Comparison of ENCODE assay signal across 14 cellular contexts in genomic region chr9:124010303-124010664, GRCh38. TPM values are rescaled to one million over a fixed set of nuclear protein-coding genes. Genes with fewer than 3 reads are reported as not detected.
DNase-seq lines count a peak whose midpoint lies in the region; ATAC-seq and TF ChIP-seq lines count a peak whose summit lies in the region.
"Had no signal": no experiment of that assay in that cellular context is flagged by ENCODE, and none has a peak within 500 bp of the region (broad histone marks: within the 10 kb centered on the region; RNA-seq: fewer than 3 reads in every experiment).

No MANE protein-coding gene starts in this region.

- DNase-seq in CD4-positive, CD25-positive, alpha-beta regulatory T cell: no peak
- DNase-seq in D341Med (ENCODE audit: low spot score): peak; percentile 56
- DNase-seq in NT2/D1 (ENCODE audit: low read depth, low spot score): no peak
- no peak for DNase-seq in omental fat pad (ENCODE audit: low spot score)
- DNase-seq: brain microvascular endothelial cell had no signal

- H3K9me3 Mint-ChIP-seq in CD4-positive, CD25-positive, alpha-beta regulatory T cell: peaks cover 0 to 5% (median 0%) of the 10 kb centered on the region in 7 donors
- H3K9me3 Mint-ChIP-seq: activated T-cell treated with anti-CD3 and anti-CD28 coated beads, Interleukin-2, amount 50 U/mL, for 72 hours had no signal

- peaks cover 73% of the 10 kb centered on the region for H3K27me3 Mint-ChIP-seq in CD4-positive, CD25-positive, alpha-beta regulatory T cell

- H3K4me3 Mint-ChIP-seq in CD4-positive, CD25-positive, alpha-beta regulatory T cell: peak overlapping the region in 3 of 4 donors; percentile 3 to 50 (median 35)

- H3K9me3 ChIP-seq in CD4-positive, CD25-positive, alpha-beta regulatory T cell (ENCODE audit: control insufficient read depth in 2 of 2, low read length in 2 of 2): no peaks in the 10 kb centered on the region
- no peaks in the 10 kb centered on the region for H3K9me3 ChIP-seq in NT2/D1 (ENCODE audit: insufficient read depth, low read length)
- H3K9me3 ChIP-seq in iPS-18a (ENCODE audit: control insufficient read depth, low read depth, low read length): no peaks in the 10 kb centered on the region
- H3K9me3 ChIP-seq: right lobe of liver, tibial artery had no signal

- peaks cover 0 to 37% (median 16%) of the 10 kb centered on the region in 4 donors for H3K4me1 Mint-ChIP-seq in CD4-positive, CD25-positive, alpha-beta regulatory T cell

- H3K36me3 ChIP-seq in CD4-positive, CD25-positive, alpha-beta regulatory T cell (ENCODE audit: control insufficient read depth, insufficient read depth, low read length): no peaks in the 10 kb centered on the region
- H3K36me3 ChIP-seq in NT2/D1 (ENCODE audit: insufficient read depth, insufficient read length, low read length) (no peaks in the 10 kb centered on the region), iPS-18a (ENCODE audit: control insufficient read depth, low read depth, low read length) (no peaks in the 10 kb centered on the region)
- H3K36me3 ChIP-seq: brain microvascular endothelial cell, right lobe of liver, tibial artery had no signal

- no peak overlapping the region for H3K4me3 ChIP-seq in CD4-positive, CD25-positive, alpha-beta regulatory T cell (ENCODE audit: low read depth, low read length)
- peak overlapping the region; percentile 50 for H3K4me3 ChIP-seq in NT2/D1 (ENCODE audit: insufficient read length, low read depth)
- H3K4me3 ChIP-seq in iPS-18a (ENCODE audit: low read length): peak overlapping the region; percentile 22

- H3K36me3 Mint-ChIP-seq in CD4-positive, CD25-positive, alpha-beta regulatory T cell: no peaks in the 10 kb centered on the region

- TF ChIP-seq CTCF in omental fat pad (IDR thresholded peaks at IDR 0.05): no peak

- H3K27ac ChIP-seq in CD4-positive, CD25-positive, alpha-beta regulatory T cell (ENCODE audit: insufficient read depth, low read length, poor library complexity, severe bottlenecking): no peak overlapping the region
- no peak overlapping the region for H3K27ac ChIP-seq in iPS-18a (ENCODE audit: low read length)
- H3K27ac ChIP-seq: brain microvascular endothelial cell, right lobe of liver, tibial artery had no signal

- H3K9ac ChIP-seq in NT2/D1 (ENCODE audit: insufficient read length, low read depth): no peak overlapping the region
- H3K9ac ChIP-seq in iPS-18a (ENCODE audit: low read length): no peak overlapping the region

- no peak for ATAC-seq in CD4-positive, CD25-positive, alpha-beta regulatory T cell (ENCODE audit: low read depth in 2 of 2)
- no peak for ATAC-seq in HG02970 (IDR thresholded peaks at IDR 0.05; ENCODE audit: low FRiP score, unreplicated experiment)
- ATAC-seq in omental fat pad (ENCODE audit: low FRiP score): no peak
- ATAC-seq in HG03457 (IDR thresholded peaks at IDR 0.05; ENCODE audit: unreplicated experiment): no peak
- ATAC-seq: activated CD4-positive, CD25-positive, alpha-beta regulatory T cell treated with anti-CD3 and anti-CD28 coated beads, Interleukin-2, amount 50 U/mL, for 24 hours; activated T-cell treated with anti-CD3 and anti-CD28 coated beads, Interleukin-2, amount 50 U/mL, for 72 hours had no signal

- peaks cover 41% of the 10 kb centered on the region for H3K27me3 ChIP-seq in CD4-positive, CD25-positive, alpha-beta regulatory T cell (ENCODE audit: control insufficient read depth, insufficient read depth, low read length)
- peaks cover 97% of the 10 kb centered on the region for H3K27me3 ChIP-seq in NT2/D1 (ENCODE audit: insufficient read depth, insufficient read length)
- peaks cover 98% of the 10 kb centered on the region for H3K27me3 ChIP-seq in iPS-18a (ENCODE audit: control insufficient read depth, insufficient read depth, low read length)

- H3K4me1 ChIP-seq in CD4-positive, CD25-positive, alpha-beta regulatory T cell (ENCODE audit: control insufficient read depth, insufficient read depth, low read length, poor library complexity, severe bottlenecking): peaks cover 31% of the 10 kb centered on the region
- peaks cover 13% of the 10 kb centered on the region for H3K4me1 ChIP-seq in NT2/D1 (ENCODE audit: insufficient read depth, insufficient read length)
- H3K4me1 ChIP-seq in iPS-18a (ENCODE audit: control insufficient read depth, low read depth, low read length): peaks cover 32% of the 10 kb centered on the region

- H3K27ac Mint-ChIP-seq in CD4-positive, CD25-positive, alpha-beta regulatory T cell: no peak overlapping the region
- H3K27ac Mint-ChIP-seq: activated T-cell treated with anti-CD3 and anti-CD28 coated beads, Interleukin-2, amount 50 U/mL, for 72 hours; CD14-positive monocyte had no signal

RNA-seq across cellular contexts. Expression of gene LHX2, which starts 1.3 kb away (rescaled TPM):
- not detected for total RNA-seq in CD4-positive, CD25-positive, alpha-beta regulatory T cell
- polyA plus RNA-seq in CD4-positive, CD25-positive, alpha-beta regulatory T cell: not detected
- total RNA-seq in omental fat pad: not detected
- total RNA-seq: activated T-cell treated with anti-CD3 and anti-CD28 coated beads, Interleukin-2, amount 50 U/mL, for 72 hours; dermis microvascular lymphatic vessel endothelial cell had no signal
- polyA plus RNA-seq: CD14-positive monocyte had no signal
